1 cellular context compared by ENCODE assay signal in the genomic region with DNA sequence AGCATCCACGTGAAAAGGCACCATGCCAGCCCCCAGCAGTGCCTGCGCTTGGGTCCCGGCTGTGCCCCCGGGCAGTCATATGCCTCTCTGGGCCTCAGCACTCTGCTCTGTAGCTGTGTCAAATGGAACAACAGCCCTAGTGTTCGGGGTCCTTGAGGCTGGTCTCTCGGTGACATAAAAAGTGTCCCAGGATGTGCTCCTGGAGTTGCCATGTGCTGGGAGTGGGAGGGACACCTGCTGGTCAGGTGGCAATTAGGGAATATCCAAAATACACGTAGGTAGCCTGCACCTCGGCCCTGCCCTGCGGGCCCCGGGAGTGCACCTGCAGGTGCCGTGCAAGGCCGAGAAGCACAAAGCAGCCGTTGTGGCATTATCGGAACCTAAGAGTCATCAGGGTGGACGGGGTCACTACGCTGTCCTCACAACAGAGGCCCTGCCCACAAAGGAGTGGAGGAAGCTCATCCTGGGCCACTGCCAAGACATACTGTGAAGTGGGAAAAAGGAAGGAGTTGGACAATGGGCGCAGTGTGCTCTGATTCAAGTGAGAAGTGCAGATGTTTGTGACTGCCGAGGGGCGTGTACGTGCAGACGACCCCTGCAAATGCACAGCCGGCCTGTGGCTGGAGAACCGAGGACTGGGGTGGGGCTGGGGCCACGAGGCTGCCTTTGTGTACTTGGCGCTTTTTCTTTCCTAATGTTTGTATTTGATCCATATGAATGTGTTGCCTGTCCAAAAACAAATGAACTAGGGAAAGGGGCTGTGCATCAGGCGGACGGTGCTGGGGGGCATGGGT.
TF ChIP-seq lines count a peak whose summit lies in the region.

No MANE protein-coding gene starts in this region.

TF ChIP-seq in endothelial cell of umbilical vein, 7 proteins besides CTCF, POLR2A, EP300 and RAD21 (continued from another document):
- TF ChIP-seq POLR2AphosphoS5 (IDR thresholded peaks at IDR 0.05; ENCODE audit: insufficient read depth, low read depth, low read length) (no peak), EZH2 (IDR thresholded peaks at IDR 0.05; ENCODE audit: borderline replicate concordance, low read depth, low read length, severe bottlenecking) (no peak), FOS (IDR thresholded peaks at IDR 0.05; ENCODE audit: borderline replicate concordance, insufficient read depth, low read length) (no peak), MAX (IDR thresholded peaks at IDR 0.05; ENCODE audit: insufficient read depth, insufficient read length) (no peak), GATA2 (IDR thresholded peaks at IDR 0.05; ENCODE audit: insufficient read depth, insufficient read length, low read depth, low read length) (no peak)
